ENCODE assay signal across 8 cellular contexts in genomic region chr16:29700253-29700987, GRCh38. TPM values are rescaled to one million over a fixed set of nuclear protein-coding genes. Genes with fewer than 3 reads are reported as not detected.
A peak's percentile ranks its signal among the peaks of the same experiment; 100 is the strongest.
DNase-seq lines count a peak whose midpoint lies in the region; ATAC-seq and TF ChIP-seq lines count a peak whose summit lies in the region.

No MANE protein-coding gene starts in this region.

- WGBS in hepatocyte (ENCODE audit: low lambda C conversion rate, missing lambda C conversion rate), result 13% methylated on average over 13 of the region's 14 CpGs

- no peaks in the 10 kb centered on the region for H3K4me1 ChIP-seq in hepatocyte (ENCODE audit: insufficient read depth)
- no peaks in the 10 kb centered on the region for H3K4me1 ChIP-seq in skeletal muscle satellite cell (ENCODE audit: control insufficient read depth, insufficient read depth, low read length)

- H3K9ac ChIP-seq in skeletal muscle satellite cell (ENCODE audit: low read depth, low read length), result no peak overlapping the region

- H3K4me2 ChIP-seq in hepatocyte (peak overlapping the region; percentile 61), skeletal muscle satellite cell (ENCODE audit: low read length) (peak overlapping the region; percentile 29)

- H3K27me3 ChIP-seq in hepatocyte, result no peaks in the 10 kb centered on the region
- peaks cover 3% of the 10 kb centered on the region for H3K27me3 ChIP-seq in skeletal muscle satellite cell (ENCODE audit: control insufficient read depth, insufficient read depth, low read length)

- DNase-seq in NCI-H187 treated with DMSO at 0.1 percent for 48 hours (lab: John Stamatoyannopoulos, UW) (peak; percentile 18), T-helper 9 cell (peak; percentile 67), astrocyte of the cerebellum (ENCODE audit: low read depth) (peak; percentile 75), hepatocyte (ENCODE audit: low spot score) (peak; percentile 91), mesenteric fat pad (ENCODE audit: low spot score) (no peak)

- H3K36me3 ChIP-seq in hepatocyte (replicated peaks; ENCODE audit: insufficient read depth, low read depth), result no peaks in the 10 kb centered on the region
- no peaks in the 10 kb centered on the region for H3K36me3 ChIP-seq in skeletal muscle satellite cell (ENCODE audit: insufficient read depth, low read length)

- H2AFZ ChIP-seq in hepatocyte, result no peak overlapping the region

- peaks cover 4% of the 10 kb centered on the region for H4K20me1 ChIP-seq in hepatocyte (ENCODE audit: insufficient read depth, poor library complexity, severe bottlenecking)

- H3K4me3 ChIP-seq in astrocyte of the cerebellum (ENCODE audit: low read depth, low read length) (no peak overlapping the region), hepatocyte (no peak overlapping the region), skeletal muscle satellite cell (ENCODE audit: low read length) (no peak overlapping the region)

- H3K79me2 ChIP-seq in hepatocyte, result peaks cover 2% of the 10 kb centered on the region

- in situ Hi-C loops in astrocyte of the cerebellum (cut with HindIII; ENCODE audit: low sequenced_read_pairs), result no loop called here

- no peaks in the 10 kb centered on the region for H3K9me2 ChIP-seq in hepatocyte (replicated peaks; ENCODE audit: insufficient read depth)

- no peak overlapping the region for H3K27ac ChIP-seq in hepatocyte

- TF ChIP-seq CTCF in GM12872 (IDR thresholded peaks at IDR 0.05; ENCODE audit: insufficient read depth, low read depth, low read length) (peak; percentile 84), astrocyte of the cerebellum (IDR thresholded peaks at IDR 0.05; ENCODE audit: low read depth, low read length, missing control alignments) (peak; percentile 89), hepatocyte (IDR thresholded peaks at IDR 0.05; ENCODE audit: poor library complexity) (peak; percentile 86)

- H3K9me3 ChIP-seq in hepatocyte (ENCODE audit: low read depth) (no peaks in the 10 kb centered on the region), skeletal muscle satellite cell (replicated peaks; ENCODE audit: low read length) (no peaks in the 10 kb centered on the region)

- no peak for ATAC-seq in HG02588 (IDR thresholded peaks at IDR 0.05; ENCODE audit: unreplicated experiment)

RNA-seq across cellular contexts. Expression of gene QPRT, which starts 21.4 kb away (rescaled TPM):
- total RNA-seq in hepatocyte (217 and 222 TPM in 2 replicates), mesenteric fat pad (3.4 TPM)
- 340 and 371 TPM in 2 replicates for polyA plus RNA-seq in hepatocyte
- 5.2 and 17.5 TPM in 2 replicates for total RNA-seq in skeletal muscle satellite cell (2012; rRNA removed)

RNA-seq across cellular contexts. Expression of gene SPN, which starts 37.4 kb away (rescaled TPM):
- total RNA-seq in hepatocyte, result 0.03 and 0.08 TPM in 2 replicates
- 0.05 and 0.57 TPM in 2 replicates for polyA plus RNA-seq in hepatocyte
- total RNA-seq in skeletal muscle satellite cell (2012; rRNA removed), result not detected in 2 replicates
- 2.9 TPM for total RNA-seq in mesenteric fat pad

RNA-seq across cellular contexts. Expression of gene C16orf54, which starts 45.4 kb away (rescaled TPM):
- total RNA-seq in hepatocyte, result 0.10 TPM in 1 of 2 replicates, not detected in the other
- 0.16 and 0.52 TPM in 2 replicates for polyA plus RNA-seq in hepatocyte
- not detected in 2 replicates for total RNA-seq in skeletal muscle satellite cell (2012; rRNA removed)
- total RNA-seq in mesenteric fat pad, result 5.2 TPM

Comparison
In these comparisons a context has a peak if more than half of its experiments do, and no peak if none do; other contexts are left out.
1. RNA of gene QPRT, which starts 21.4 kb away (total RNA-seq): 217 to 222 TPM in hepatocyte; 3.4 TPM in mesenteric fat pad (single experiment); every median in the first group is over 10 times any median in the second.
2. Peak in every context shown above with its lines, with median percentiles within 50 percentile points of each other: CTCF ChIP-seq.